25 cellular contexts compared by ENCODE assay signal in genomic region chr7:153185936-153186335, GRCh38.
"Had no signal": no experiment of that assay in that cellular context is flagged by ENCODE, and none has a peak within 500 bp of the region (broad histone marks: within the 10 kb centered on the region; RNA-seq: fewer than 3 reads in every experiment).

No MANE protein-coding gene starts in this region.

- H3K9ac ChIP-seq: neural progenitor cell, parathyroid adenoma had no signal

- H3K27me3 ChIP-seq: neural progenitor cell, ovary, right lobe of liver, sigmoid colon, suprapubic skin, testis, tibial artery, transverse colon, upper lobe of right lung, uterus had no signal

- H3K4me1 ChIP-seq: neural progenitor cell, psoas muscle, right lobe of liver, sigmoid colon, suprapubic skin, testis, tibial artery, transverse colon, upper lobe of right lung, uterus had no signal

- H3K9me3 ChIP-seq: ovary, psoas muscle, right lobe of liver, sigmoid colon, suprapubic skin, testis, tibial artery, transverse colon, upper lobe of right lung, uterus had no signal

- H3K4me3 ChIP-seq: neural progenitor cell, ovary, psoas muscle, right lobe of liver, sigmoid colon, suprapubic skin, testis, tibial artery, transverse colon, upper lobe of right lung, uterus had no signal

- H3K79me2 ChIP-seq: parathyroid adenoma had no signal

- H2AFZ ChIP-seq: neural progenitor cell, parathyroid adenoma had no signal

- H3K36me3 ChIP-seq: neural progenitor cell, ovary, right lobe of liver, sigmoid colon, suprapubic skin, tibial artery, transverse colon, upper lobe of right lung, uterus had no signal

- DNase-seq: naive thymus-derived CD8-positive, alpha-beta T cell; occipital lobe; ovary; posterior cingulate gyrus; psoas muscle; right cardiac atrium; right lobe of liver; sigmoid colon; small intestine; stimulated activated CD4-positive, alpha-beta T cell treated with anti-CD3 and anti-CD28 coated beads, Interleukin-15, amount 100 ng/mL, for 24 hours; stimulated activated CD4-positive, alpha-beta T cell treated with anti-CD3 and anti-CD28 coated beads, Interleukin-2, amount 100 ng/mL, for 24 hours; stimulated activated CD4-positive, alpha-beta T cell treated with anti-CD3 and anti-CD28 coated beads, Interleukin-2, amount 100 ng/mL, for 48 hours; stimulated activated CD4-positive, alpha-beta T cell treated with anti-CD3 and anti-CD28 coated beads, Interleukin-4, amount 100 ng/mL, for 24 hours; stimulated activated naive CD4-positive, alpha-beta T cell; stimulated activated naive CD8-positive, alpha-beta T cell treated with anti-CD3 and anti-CD28 coated beads, Interleukin-15, amount 100 ng/mL, for 72 hours; stimulated activated naive CD8-positive, alpha-beta T cell treated with anti-CD3 and anti-CD28 coated beads, Interleukin-15, Interleukin-2, amounts not matched to agents 100 U/mL and 50 U/mL, for 24 hours; substantia nigra; testis; tibial artery; transverse colon; upper lobe of right lung; uterus had no signal

- H3K4me2 ChIP-seq: neural progenitor cell had no signal

- H3K27ac ChIP-seq: neural progenitor cell, ovary, parathyroid adenoma, psoas muscle, right lobe of liver, sigmoid colon, suprapubic skin, testis, tibial artery, transverse colon, upper lobe of right lung, uterus had no signal
